8 cellular contexts compared by ENCODE assay signal in genomic region chr9:99103909-99104458, GRCh38. TPM values are rescaled to one million over a fixed set of nuclear protein-coding genes. Genes with fewer than 3 reads are reported as not detected.
DNase-seq lines count a peak whose midpoint lies in the region; ATAC-seq and TF ChIP-seq lines count a peak whose summit lies in the region.

No MANE protein-coding gene starts in this region.

- peak overlapping the region; percentile 84 for H3K27ac Mint-ChIP-seq in HFFc6
- H3K27ac Mint-ChIP-seq in activated naive CD4-positive, alpha-beta T cell treated with anti-CD3 and anti-CD28 coated beads, Interleukin-2, amount 50 U/mL, for 24 hours = peak overlapping the region; percentile 80

- no peaks in the 10 kb centered on the region for H3K36me3 ChIP-seq in left ventricle myocardium inferior

- H3K27me3 Mint-ChIP-seq in HFFc6 (ENCODE audit: insufficient read depth) = no peaks in the 10 kb centered on the region; the same call in none of the 2 replicates
- no peaks in the 10 kb centered on the region for H3K27me3 Mint-ChIP-seq in activated naive CD4-positive, alpha-beta T cell treated with anti-CD3 and anti-CD28 coated beads, Interleukin-2, amount 50 U/mL, for 24 hours

- peak overlapping the region; percentile 91 for H3K4me3 Mint-ChIP-seq in HFFc6
- H3K4me3 Mint-ChIP-seq in activated naive CD4-positive, alpha-beta T cell treated with anti-CD3 and anti-CD28 coated beads, Interleukin-2, amount 50 U/mL, for 24 hours = peak overlapping the region; percentile 90

- H3K36me3 Mint-ChIP-seq in HFFc6 (ENCODE audit: low read depth) = peaks cover 5% of the 10 kb centered on the region; the same call in 1 of the 2 replicates
- no peaks in the 10 kb centered on the region for H3K36me3 Mint-ChIP-seq in activated naive CD4-positive, alpha-beta T cell treated with anti-CD3 and anti-CD28 coated beads, Interleukin-2, amount 50 U/mL, for 24 hours

- no peak for TF ChIP-seq CTCF in HFFc6 (IDR thresholded peaks at IDR 0.05)
- no peak for TF ChIP-seq CTCF in left ventricle myocardium inferior (IDR thresholded peaks at IDR 0.05; ENCODE audit: borderline replicate concordance)
- TF ChIP-seq CTCF in retinal pigment epithelial cell (conservative IDR thresholded peaks at IDR 0.05; ENCODE audit: low read depth, low read length) = no peak

- peaks cover 50% of the 10 kb centered on the region for H3K4me1 Mint-ChIP-seq in HFFc6 (ENCODE audit: low read depth)
- peaks cover 60% of the 10 kb centered on the region for H3K4me1 Mint-ChIP-seq in activated naive CD4-positive, alpha-beta T cell treated with anti-CD3 and anti-CD28 coated beads, Interleukin-2, amount 50 U/mL, for 24 hours

- no peaks in the 10 kb centered on the region for H3K9me3 Mint-ChIP-seq in HFFc6
- H3K9me3 Mint-ChIP-seq in activated naive CD4-positive, alpha-beta T cell treated with anti-CD3 and anti-CD28 coated beads, Interleukin-2, amount 50 U/mL, for 24 hours = no peaks in the 10 kb centered on the region

- H3K9me3 ChIP-seq in left ventricle myocardium inferior (replicated peaks) = no peaks in the 10 kb centered on the region

- peak overlapping the region; percentile 91 for H3K27ac ChIP-seq in left ventricle myocardium inferior (replicated peaks)

- intact Hi-C loops in left ventricle myocardium inferior (cut with micrococcal nuclease) = no loop called here

- peaks cover 51% of the 10 kb centered on the region for H3K4me1 ChIP-seq in left ventricle myocardium inferior

- DNase-seq in HFFc6 (peak; percentile 24), left ventricle myocardium inferior (peak; percentile 15), retinal pigment epithelial cell (ENCODE audit: low read depth) (no peak), DMS53 (lab: John Stamatoyannopoulos, UW) (no peak), NCI-H1930 (lab: John Stamatoyannopoulos, UW) (no peak), DMS153 (lab: John Stamatoyannopoulos, UW) (no peak)

- H3K27me3 ChIP-seq in left ventricle myocardium inferior (ENCODE audit: low read depth) = no peaks in the 10 kb centered on the region

- ATAC-seq in HG02973 (IDR thresholded peaks at IDR 0.05; ENCODE audit: unreplicated experiment) = no peak

- H3K4me3 ChIP-seq in left ventricle myocardium inferior (peak overlapping the region; percentile 93), retinal pigment epithelial cell (ENCODE audit: low read length) (peak overlapping the region; percentile 51)

RNA-seq across cellular contexts. Expression of gene TGFBR1, which starts 0.9 kb away (rescaled TPM):
- total RNA-seq in HFFc6 (2021; fragmentation: NEBNext Ultra II Directional; extraction: Animal tissue kit (Norgen Biotek cat#: 25700)) = 10 to 100 TPM; 28.8 to 39.1 (median 32.7) TPM
- total RNA-seq in left ventricle myocardium inferior = 12.3 TPM

Comparison
In these comparisons a context has a peak if more than half of its experiments do, and no peak if none do; other contexts are left out.
1. DNase-seq: peak in HFFc6 (single experiment) and left ventricle myocardium inferior (single experiment); none in retinal pigment epithelial cell (single experiment), DMS53 (single experiment), NCI-H1930 (0 of 2) and DMS153 (single experiment).